24 cellular contexts compared by ENCODE assay signal in genomic region chr3:150778793-150779401, GRCh38.
"Had no signal": no experiment of that assay in that cellular context is flagged by ENCODE, and none has a peak within 500 bp of the region (broad histone marks: within the 10 kb centered on the region; RNA-seq: fewer than 3 reads in every experiment).

No MANE protein-coding gene starts in this region.

- H3K4me3 ChIP-seq: coronary artery, esophagus squamous epithelium, heart right ventricle, left ventricle myocardium inferior, lower lobe of right lung, mucosa of descending colon, sigmoid colon, thoracic aorta, tibial nerve had no signal

- H3K9me3 ChIP-seq: esophagus squamous epithelium, heart right ventricle, left ventricle myocardium inferior, lower lobe of right lung, mucosa of descending colon, sigmoid colon, thoracic aorta, tibial nerve had no signal

- H3K27me3 ChIP-seq: esophagus squamous epithelium, heart right ventricle, sigmoid colon, tibial nerve had no signal

- DNase-seq: dermis blood vessel endothelial cell; effector memory CD4-positive, alpha-beta T cell; esophagus squamous epithelium; foreskin melanocyte; glutamatergic neuron; heart right ventricle; hippocampal formation; kidney glomerular epithelial cell; left colon; lower lobe of right lung; mucosa of descending colon; naive B cell; sigmoid colon; stimulated activated CD4-positive, alpha-beta T cell treated with anti-CD3 and anti-CD28 coated beads, Interleukin-2, amount 100 ng/mL, for 24 hours; stimulated activated CD4-positive, alpha-beta T cell treated with anti-CD3 and anti-CD28 coated beads, Interleukin-4, amount 100 ng/mL, for 24 hours; stimulated activated naive CD8-positive, alpha-beta T cell treated with anti-CD3 and anti-CD28 coated beads, Interleukin-15, Interleukin-2, amounts not matched to agents 100 U/mL and 50 U/mL, for 24 hours; substantia nigra had no signal

- H2AFZ ChIP-seq: parathyroid adenoma had no signal

- H3K4me1 ChIP-seq: esophagus squamous epithelium, heart right ventricle, left ventricle myocardium inferior, lower lobe of right lung, parathyroid adenoma, sigmoid colon, tibial nerve had no signal

- H3K36me3 ChIP-seq: esophagus squamous epithelium, heart right ventricle, left ventricle myocardium inferior, lower lobe of right lung, sigmoid colon, thoracic aorta, tibial nerve had no signal

- ATAC-seq: left colon; mucosa of descending colon; natural killer cell treated with Interleukin-12 subunit alpha and Interleukin-12 subunit beta and Interleukin-15 and Interleukin-18, amount 100 ng/mL, for 72 hours; stimulated activated memory B cell treated with anti-CD40 and anti-IgM and Interleukin-4, amounts not matched to agents 10 μg/mL and 1 μg/mL and 100 μg/mL, for 72 hours; stimulated activated naive CD8-positive, alpha-beta T cell treated with anti-CD3 and anti-CD28 coated beads, Interleukin-15, Interleukin-2, amounts not matched to agents 100 U/mL and 50 U/mL, for 24 hours had no signal

- H3K9ac ChIP-seq: parathyroid adenoma had no signal

- H3K27ac ChIP-seq: coronary artery, esophagus squamous epithelium, heart right ventricle, left ventricle myocardium inferior, lower lobe of right lung, parathyroid adenoma, sigmoid colon, thoracic aorta, tibial nerve had no signal
